8 cellular contexts compared by ENCODE assay signal in the genomic region with DNA sequence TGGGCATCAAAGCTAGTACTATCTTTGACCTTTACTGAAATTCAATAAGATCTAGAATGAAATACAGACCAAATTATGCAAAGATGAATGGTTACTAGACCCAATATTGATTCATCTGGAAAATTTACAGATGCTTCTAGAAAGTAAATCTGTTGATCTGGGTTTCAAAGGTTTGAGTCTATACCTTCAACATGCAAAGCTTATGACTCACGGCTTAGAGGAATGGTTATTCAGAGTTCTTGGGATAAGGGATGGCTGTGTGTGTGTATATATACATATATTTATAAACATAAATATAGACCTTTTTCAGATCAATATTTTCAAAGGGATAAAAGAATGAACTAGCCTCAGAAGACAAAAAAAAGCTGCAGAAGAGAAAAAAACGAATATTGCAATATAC. TPM values are rescaled to one million over a fixed set of nuclear protein-coding genes. Genes with fewer than 3 reads are reported as not detected.
DNase-seq lines count a peak whose midpoint lies in the region; ATAC-seq and TF ChIP-seq lines count a peak whose summit lies in the region.

No MANE protein-coding gene starts in this region.

- TF ChIP-seq CTCF in MM.1S (IDR thresholded peaks at IDR 0.05; ENCODE audit: low read length) (no peak), dorsolateral prefrontal cortex (IDR thresholded peaks at IDR 0.05 in 54 of 56, conservative IDR thresholded peaks at IDR 0.05 in 2 of 56; ENCODE audit: low read depth in 1 of 56, partially characterized antibody in 56 of 56) (no peak), neural cell (IDR thresholded peaks at IDR 0.05; ENCODE audit: poor library complexity, severe bottlenecking) (no peak)

- intact Hi-C loops in dorsolateral prefrontal cortex (cut with DNase I): loop anchor here (2.0 to 5.0 kb wide), 4 partner anchors 64 to 311 kb away; partner anchors contain the start of genes GTF2H1 (in 1 of the 2), HPS5 (in 1 of the 2), TMEM86A (in 1 of the 2) and TSG101 (in 1 of the 2)

- H3K9me2 ChIP-seq in MM.1S (replicated peaks; ENCODE audit: insufficient read depth, low read length) (no peaks in the 10 kb centered on the region), neural cell (ENCODE audit: insufficient read depth, low read length) (no peaks in the 10 kb centered on the region)

- no peak overlapping the region for H3K4me3 ChIP-seq in CD8-positive, alpha-beta memory T cell (ENCODE audit: low read length)
- peak overlapping the region; percentile 99; the same call in 1 of the 2 replicates for H3K4me3 ChIP-seq in MM.1S (ENCODE audit: low read length)
- H3K4me3 ChIP-seq in dorsolateral prefrontal cortex: peak overlapping the region in 55 of 59 donors; percentile 14 to 99 (median 89)
- H3K4me3 ChIP-seq in neural cell (ENCODE audit: low read length): peak overlapping the region; percentile 73

- H3K4me3 Mint-ChIP-seq in CD8-positive, alpha-beta memory T cell: peak overlapping the region; percentile 90 to 99 (median 96)

- peaks cover 0 to 19% (median 5%) of the 10 kb centered on the region in 3 donors for H3K36me3 Mint-ChIP-seq in CD8-positive, alpha-beta memory T cell

- H4K20me1 ChIP-seq in MM.1S (ENCODE audit: insufficient read depth, low read length) (no peaks in the 10 kb centered on the region), neural cell (ENCODE audit: insufficient read depth) (no peaks in the 10 kb centered on the region)

- no peak for TF ChIP-seq RAD21 in neural cell (conservative IDR thresholded peaks at IDR 0.05)

- H3K9me3 ChIP-seq in CD8-positive, alpha-beta memory T cell (ENCODE audit: low read length): no peaks in the 10 kb centered on the region
- H3K9me3 ChIP-seq in MM.1S (replicated peaks; ENCODE audit: insufficient read depth, low read length): no peaks in the 10 kb centered on the region
- no peaks in the 10 kb centered on the region for H3K9me3 ChIP-seq in neural cell (ENCODE audit: low read length)

- DNase-seq in CD8-positive, alpha-beta memory T cell: no peak
- no peak for DNase-seq in MM.1S
- DNase-seq in dorsolateral prefrontal cortex: no peak
- DNase-seq in effector CD8-positive, alpha-beta T cell (lab: John Stamatoyannopoulos, UW): no peak
- DNase-seq in hippocampal formation (lab: John Stamatoyannopoulos, UW): no peak
- DNase-seq in NCI-H1436 treated with DMSO at 0.1 percent for 48 hours (lab: John Stamatoyannopoulos, UW): no peak

- peak overlapping the region; percentile 84 for H3K4me2 ChIP-seq in MM.1S (ENCODE audit: low read depth, low read length)
- H3K4me2 ChIP-seq in neural cell (ENCODE audit: low read length): peak overlapping the region; percentile 89

- H2AFZ ChIP-seq in MM.1S (ENCODE audit: low read length) (no peak overlapping the region), neural cell (ENCODE audit: low read depth, low read length) (no peak overlapping the region)

- peaks cover 39 to 52% (median 50%) of the 10 kb centered on the region in 3 donors for H3K4me1 Mint-ChIP-seq in CD8-positive, alpha-beta memory T cell

- CTCF ChIA-PET in CD8-positive, alpha-beta memory T cell (lab: Charles Lee): interaction anchor here (0.7 to 1.9 kb wide), 4 partner anchors 9 to 99 kb away, joined by 3 to 7 read pairs (median 4); no protein-coding TSS in a partner anchor

- H3K9me3 Mint-ChIP-seq in CD8-positive, alpha-beta memory T cell: no peaks in the 10 kb centered on the region

- no peak overlapping the region for H3K27ac ChIP-seq in CD8-positive, alpha-beta memory T cell (ENCODE audit: low read depth, low read length)
- H3K27ac ChIP-seq in MM.1S (ENCODE audit: low read length) (peak overlapping the region; percentile 88; the same call in 1 of the 2 replicates), dorsolateral prefrontal cortex (no peak overlapping the region), neural cell (ENCODE audit: low read length) (no peak overlapping the region)

- H3K27me3 Mint-ChIP-seq in CD8-positive, alpha-beta memory T cell: peaks cover 2 to 4% of the 10 kb centered on the region in 2 donors

- no peak for TF ChIP-seq EP300 in neural cell (conservative IDR thresholded peaks at IDR 0.05; ENCODE audit: poor library complexity, severe bottlenecking)

- POLR2A ChIA-PET in CD8-positive, alpha-beta memory T cell (lab: Charles Lee): interaction anchor here (0.6 to 2.8 kb wide), 4 partner anchors 45 to 311 kb away, joined by 3 to 18 read pairs (median 12); partner anchors contain the start of genes GTF2H1, HPS5, TSG101 and UEVLD

- peaks cover 21% of the 10 kb centered on the region for H3K4me1 ChIP-seq in CD8-positive, alpha-beta memory T cell (ENCODE audit: insufficient read depth, low read length)
- H3K4me1 ChIP-seq in MM.1S (ENCODE audit: low read length): peaks cover 8% of the 10 kb centered on the region

- H3K79me2 ChIP-seq in MM.1S (ENCODE audit: low read length): peaks cover 63% of the 10 kb centered on the region
- peaks cover 48% of the 10 kb centered on the region for H3K79me2 ChIP-seq in neural cell (replicated peaks; ENCODE audit: insufficient read depth, low read length)

- H3F3A ChIP-seq in MM.1S (ENCODE audit: insufficient read depth, low read length) (peaks cover 21% of the 10 kb centered on the region), neural cell (ENCODE audit: insufficient read depth, low read length, poor library complexity, severe bottlenecking) (no peaks in the 10 kb centered on the region)

- H3K36me3 ChIP-seq in CD8-positive, alpha-beta memory T cell (ENCODE audit: insufficient read depth, low read length): no peaks in the 10 kb centered on the region
- H3K36me3 ChIP-seq in MM.1S (replicated peaks; ENCODE audit: insufficient read depth, low read length) (no peaks in the 10 kb centered on the region), neural cell (ENCODE audit: insufficient read depth, low read length) (no peaks in the 10 kb centered on the region)

- H3K27ac Mint-ChIP-seq in CD8-positive, alpha-beta memory T cell: peak overlapping the region in 7 of 8 donors; percentile 50 to 100 (median 98)

- ATAC-seq in GM19455 (IDR thresholded peaks at IDR 0.05; ENCODE audit: unreplicated experiment): no peak

- no peak overlapping the region; the same call in 1 of the 2 replicates for H3K9ac ChIP-seq in MM.1S (ENCODE audit: low read length)
- peak overlapping the region; percentile 74 for H3K9ac ChIP-seq in neural cell (ENCODE audit: low read length)

- H3K27me3 ChIP-seq in CD8-positive, alpha-beta memory T cell (ENCODE audit: insufficient read depth, low read length, poor library complexity, severe bottlenecking): no peaks in the 10 kb centered on the region
- no peaks in the 10 kb centered on the region for H3K27me3 ChIP-seq in MM.1S (replicated peaks; ENCODE audit: insufficient read depth, low read length)
- H3K27me3 ChIP-seq in dorsolateral prefrontal cortex: no peaks in the 10 kb centered on the region
- no peaks in the 10 kb centered on the region for H3K27me3 ChIP-seq in neural cell (ENCODE audit: insufficient read depth, low read depth, low read length)

TF ChIP-seq in neural cell, 6 proteins besides CTCF, POLR2A, EP300 and RAD21:
- TF ChIP-seq MXI1 (conservative IDR thresholded peaks at IDR 0.05; ENCODE audit: poor library complexity, severe bottlenecking) (no peak), POLR2AphosphoS5 (IDR thresholded peaks at IDR 0.05) (no peak), EZH2 (IDR thresholded peaks at IDR 0.05; ENCODE audit: borderline replicate concordance, insufficient read depth, low read length, poor library complexity, severe bottlenecking) (no peak), SMC3 (conservative IDR thresholded peaks at IDR 0.05; ENCODE audit: poor library complexity) (no peak), TAF1 (IDR thresholded peaks at IDR 0.05; ENCODE audit: low read depth) (no peak), REST (IDR thresholded peaks at IDR 0.05; ENCODE audit: borderline replicate concordance) (no peak)

RNA-seq across cellular contexts. Expression of gene SPTY2D1, which starts 1.3 kb away (rescaled TPM):
- total RNA-seq in CD8-positive, alpha-beta memory T cell: 10 to 100 TPM; 23.7 to 27.3 TPM
- polyA plus RNA-seq in CD8-positive, alpha-beta memory T cell: 10.6 TPM
- 10 to 100 TPM in 107 of 120 experiments, 1 to 10 TPM in 13; 7.7 to 28.7 (median 12.0) TPM for total RNA-seq in dorsolateral prefrontal cortex
- polyA plus RNA-seq in neural cell: 5.9 and 13.2 TPM in 2 replicates
- polyA minus RNA-seq in neural cell: 15.6 and 20.6 TPM in 2 replicates

RNA-seq across cellular contexts. Expression of gene MISFA, which starts 33.3 kb away (rescaled TPM):
- total RNA-seq in CD8-positive, alpha-beta memory T cell: under 1 TPM in 1 of 2 experiments, not detected in 1; 0.96 TPM
- 0.47 TPM for polyA plus RNA-seq in CD8-positive, alpha-beta memory T cell
- 10 to 100 TPM in 6 of 120 experiments, 1 to 10 TPM in 114; 1.5 to 13.4 (median 4.4) TPM for total RNA-seq in dorsolateral prefrontal cortex
- polyA plus RNA-seq in neural cell: 3.0 and 6.0 TPM in 2 replicates
- polyA minus RNA-seq in neural cell: 1.4 TPM in 1 of 2 replicates, not detected in the other

RNA-seq across cellular contexts. Expression of gene UEVLD, which starts 44.3 kb away (rescaled TPM):
- 10 to 100 TPM; 15.6 to 16.6 TPM for total RNA-seq in CD8-positive, alpha-beta memory T cell
- polyA plus RNA-seq in CD8-positive, alpha-beta memory T cell: 14.2 TPM
- 10 to 100 TPM in 118 of 120 experiments, 1 to 10 TPM in 2; 7.9 to 27.1 (median 16.5) TPM for total RNA-seq in dorsolateral prefrontal cortex
- polyA plus RNA-seq in neural cell: 11.0 and 11.3 TPM in 2 replicates
- 10.7 and 16.2 TPM in 2 replicates for polyA minus RNA-seq in neural cell
